Comparison of ENCODE assay signal across 13 cellular contexts in the genomic region with DNA sequence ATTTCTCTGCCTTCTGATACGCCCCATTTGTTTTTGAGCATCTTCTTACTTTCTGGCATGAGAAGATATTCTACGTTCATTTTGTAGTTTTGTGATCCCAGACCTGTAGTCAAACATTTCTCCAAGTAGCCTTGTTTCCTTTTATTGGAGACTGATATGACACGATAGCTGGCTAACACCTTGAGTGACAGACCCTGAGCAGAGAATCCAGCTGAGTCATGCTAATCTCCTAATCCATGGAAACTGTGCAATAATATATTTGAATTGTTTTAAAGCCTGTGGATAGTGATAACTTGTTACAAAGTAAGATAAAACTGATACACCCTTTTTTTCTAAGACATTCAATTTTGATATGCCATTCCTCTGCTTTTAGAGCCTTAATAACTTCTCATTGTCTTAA. TPM values are rescaled to one million over a fixed set of nuclear protein-coding genes. Genes with fewer than 3 reads are reported as not detected.
DNase-seq lines count a peak whose midpoint lies in the region; ATAC-seq and TF ChIP-seq lines count a peak whose summit lies in the region.
"Had no signal": no experiment of that assay in that cellular context is flagged by ENCODE, and none has a peak within 500 bp of the region (broad histone marks: within the 10 kb centered on the region; RNA-seq: fewer than 3 reads in every experiment).

No MANE protein-coding gene starts in this region.

- no peaks in the 10 kb centered on the region for H3K36me3 ChIP-seq in CD4-positive, CD25-positive, alpha-beta regulatory T cell (ENCODE audit: control insufficient read depth, insufficient read depth, low read length)
- H3K36me3 ChIP-seq in breast epithelium = no peaks in the 10 kb centered on the region

- intact Hi-C loops in breast epithelium (cut with DNase I; ENCODE audit: low total_unique reads) = no loop called here

- H3K4me3 Mint-ChIP-seq in CD4-positive, CD25-positive, alpha-beta regulatory T cell = peak overlapping the region in 3 of 4 donors; percentile 66 to 95 (median 76)
- H3K4me3 Mint-ChIP-seq in HFFc6 = peak overlapping the region; percentile 84
- peak overlapping the region; percentile 67 for H3K4me3 Mint-ChIP-seq in osteocyte (ENCODE audit: unreplicated experiment)
- H3K4me3 Mint-ChIP-seq: WTC11 had no signal

- H3K27ac ChIP-seq in CD4-positive, CD25-positive, alpha-beta regulatory T cell (ENCODE audit: insufficient read depth, low read length, poor library complexity, severe bottlenecking) = no peak overlapping the region
- peak overlapping the region; percentile 74 to 79 for H3K27ac ChIP-seq in breast epithelium

- no peak for ATAC-seq in CD4-positive, CD25-positive, alpha-beta regulatory T cell (ENCODE audit: low read depth in 2 of 2)
- ATAC-seq in HG03521 (IDR thresholded peaks at IDR 0.05; ENCODE audit: unreplicated experiment) = no peak
- no peak for ATAC-seq in GM21381 (IDR thresholded peaks at IDR 0.05; ENCODE audit: unreplicated experiment)
- ATAC-seq: WTC11 had no signal

- no peaks in the 10 kb centered on the region for H3K9me3 ChIP-seq in CD4-positive, CD25-positive, alpha-beta regulatory T cell (ENCODE audit: control insufficient read depth in 2 of 2, low read length in 2 of 2)
- no peaks in the 10 kb centered on the region for H3K9me3 ChIP-seq in breast epithelium

- H3K36me3 Mint-ChIP-seq in CD4-positive, CD25-positive, alpha-beta regulatory T cell = peaks cover 2% of the 10 kb centered on the region
- H3K36me3 Mint-ChIP-seq in HFFc6 (ENCODE audit: low read depth) (no peaks in the 10 kb centered on the region), osteocyte (ENCODE audit: unreplicated experiment) (peaks cover 3% of the 10 kb centered on the region)
- H3K36me3 Mint-ChIP-seq: WTC11 had no signal

- H3K9me3 Mint-ChIP-seq in CD4-positive, CD25-positive, alpha-beta regulatory T cell = no peaks in the 10 kb centered on the region
- no peaks in the 10 kb centered on the region for H3K9me3 Mint-ChIP-seq in HFFc6
- no peaks in the 10 kb centered on the region for H3K9me3 Mint-ChIP-seq in osteocyte (ENCODE audit: unreplicated experiment)
- H3K9me3 Mint-ChIP-seq: WTC11 had no signal

- no peak for TF ChIP-seq POLR2A in breast epithelium (IDR thresholded peaks at IDR 0.05)

- no peak for TF ChIP-seq CTCF in HFFc6 (IDR thresholded peaks at IDR 0.05)
- TF ChIP-seq CTCF in breast epithelium (IDR thresholded peaks at IDR 0.05) = no peak
- TF ChIP-seq CTCF in osteocyte (IDR thresholded peaks at IDR 0.05) = no peak

- no peak for DNase-seq in CD4-positive, CD25-positive, alpha-beta regulatory T cell
- DNase-seq in HFFc6 = no peak
- DNase-seq in breast epithelium (ENCODE audit: low spot score in 2 of 2) = no peak
- no peak for DNase-seq in osteocyte (ENCODE audit: extremely low spot score, unreplicated experiment)
- DNase-seq in cerebellar cortex (ENCODE audit: low spot score) = no peak
- DNase-seq in AG08395 (ENCODE audit: low spot score) = no peak
- DNase-seq: central memory CD4-positive, alpha-beta T cell; NCI-H526 treated with DMSO at 0.1 percent for 48 hours; stimulated activated CD4-positive, alpha-beta T cell treated with anti-CD3 and anti-CD28 coated beads, Interleukin-12 subunit alpha, Interleukin-12 subunit beta, amount 100 ng/mL, for 4 hours had no signal

- peaks cover 6 to 57% (median 39%) of the 10 kb centered on the region in 4 donors for H3K4me1 Mint-ChIP-seq in CD4-positive, CD25-positive, alpha-beta regulatory T cell
- H3K4me1 Mint-ChIP-seq in HFFc6 (ENCODE audit: low read depth) = peaks cover 39% of the 10 kb centered on the region
- H3K4me1 Mint-ChIP-seq in osteocyte (ENCODE audit: unreplicated experiment) = peaks cover 35% of the 10 kb centered on the region

- H3K4me3 ChIP-seq in CD4-positive, CD25-positive, alpha-beta regulatory T cell (ENCODE audit: low read depth, low read length) = no peak overlapping the region
- peak overlapping the region in 2 of 3 donors; percentile 44 to 57 for H3K4me3 ChIP-seq in breast epithelium

- no peaks in the 10 kb centered on the region for H3K27me3 ChIP-seq in CD4-positive, CD25-positive, alpha-beta regulatory T cell (ENCODE audit: control insufficient read depth, insufficient read depth, low read length)
- H3K27me3 ChIP-seq in breast epithelium = no peaks in the 10 kb centered on the region

- H3K27ac Mint-ChIP-seq in CD4-positive, CD25-positive, alpha-beta regulatory T cell = peak overlapping the region; percentile 74 to 99 (median 89)
- H3K27ac Mint-ChIP-seq in HFFc6 (peak overlapping the region; percentile 85), osteocyte (ENCODE audit: unreplicated experiment) (peak overlapping the region; percentile 70)
- H3K27ac Mint-ChIP-seq: WTC11 had no signal

- H3K27me3 Mint-ChIP-seq in CD4-positive, CD25-positive, alpha-beta regulatory T cell = no peaks in the 10 kb centered on the region
- H3K27me3 Mint-ChIP-seq in HFFc6 (ENCODE audit: insufficient read depth) = 0 out of 2 replicates have a peak, but pooled peaks cover 1% of the 10 kb centered on the region
- H3K27me3 Mint-ChIP-seq in osteocyte (ENCODE audit: unreplicated experiment) = peaks cover 5% of the 10 kb centered on the region

- H3K4me1 ChIP-seq in CD4-positive, CD25-positive, alpha-beta regulatory T cell (ENCODE audit: control insufficient read depth, insufficient read depth, low read length, poor library complexity, severe bottlenecking) = peaks cover 19% of the 10 kb centered on the region
- no peaks in the 10 kb centered on the region for H3K4me1 ChIP-seq in breast epithelium

RNA-seq across cellular contexts. Expression of gene IFI44L, which starts 1.2 kb away (rescaled TPM):
- 19.1 TPM for total RNA-seq in CD4-positive, CD25-positive, alpha-beta regulatory T cell
- polyA plus RNA-seq in CD4-positive, CD25-positive, alpha-beta regulatory T cell = 1 to 10 TPM; 1.4 to 8.2 (median 3.6) TPM
- total RNA-seq in HFFc6 (2021; fragmentation: NEBNext Ultra II Directional; extraction: Animal tissue kit (Norgen Biotek cat#: 25700)) = under 1 TPM; 0.18 to 0.52 (median 0.34) TPM
- total RNA-seq in breast epithelium (10 to 100 TPM in 1 of 3 donors, 1 to 10 TPM in 2; 4.3 to 13.4 (median 7.8) TPM), osteocyte (21.2 and 22.1 TPM in 2 replicates)
- total RNA-seq: G401 had no signal

RNA-seq across cellular contexts. Expression of gene IFI44, which starts 30.6 kb away (rescaled TPM):
- 53.9 TPM for total RNA-seq in CD4-positive, CD25-positive, alpha-beta regulatory T cell
- 10 to 100 TPM; 10.2 to 31.4 (median 19.4) TPM for polyA plus RNA-seq in CD4-positive, CD25-positive, alpha-beta regulatory T cell
- total RNA-seq in HFFc6 (2021; fragmentation: NEBNext Ultra II Directional; extraction: Animal tissue kit (Norgen Biotek cat#: 25700)) = 1 to 10 TPM; 1.3 to 3.3 (median 2.8) TPM
- total RNA-seq in breast epithelium (10 to 100 TPM; 20.0 to 25.3 (median 24.0) TPM), osteocyte (14.2 and 19.7 TPM in 2 replicates)
- total RNA-seq: G401 had no signal
